Comparison of ENCODE assay signal across 9 cellular contexts in genomic region chr17:2087597-2088211, GRCh38. TPM values are rescaled to one million over a fixed set of nuclear protein-coding genes. Genes with fewer than 3 reads are reported as not detected.
A peak's percentile ranks its signal among the peaks of the same experiment; 100 is the strongest.
DNase-seq lines count a peak whose midpoint lies in the region; ATAC-seq, FAIRE-seq and TF ChIP-seq lines count a peak whose summit lies in the region.
"Had no signal": no experiment of that assay in that cellular context is flagged by ENCODE, and none has a peak within 500 bp of the region (broad histone marks: within the 10 kb centered on the region; RNA-seq: fewer than 3 reads in every experiment).

No MANE protein-coding gene starts in this region.

- CTCF ChIA-PET in OCI-LY7 (lab: Charles Lee; ENCODE audit: unreplicated experiment) = interaction anchor here (1.7 kb wide), 1 partner anchor 33 kb away, joined by 4 read pairs; the partner anchor contains the start of gene HIC1

- H4K20me1 ChIP-seq in OCI-LY7 (ENCODE audit: insufficient read depth, low read length) (no peaks in the 10 kb centered on the region), astrocyte (ENCODE audit: insufficient read depth, low read length) (no peaks in the 10 kb centered on the region)

- DNase-seq in activated gamma-delta T cell treated with Interleukin-2 at 50 U/mL for 16 hours (peak; percentile 23), activated gamma-delta T cell (lab: John Stamatoyannopoulos, UW) (no peak), OCI-LY7 (ENCODE audit: low spot score) (peak; percentile 30), astrocyte (ENCODE audit: low read depth) (peak; percentile 50), natural killer cell (no peak), 8988T (no peak), NCI-H2107 (lab: John Stamatoyannopoulos, UW) (no peak)

- H3K9me2 ChIP-seq in OCI-LY7 (ENCODE audit: insufficient read depth, low read length) = no peaks in the 10 kb centered on the region

- H3K36me3 ChIP-seq in OCI-LY7 (ENCODE audit: insufficient read depth, low read length) = no peaks in the 10 kb centered on the region
- peaks cover 2% of the 10 kb centered on the region for H3K36me3 ChIP-seq in astrocyte (ENCODE audit: insufficient read depth, low read length)

- no peaks in the 10 kb centered on the region for H3K9me3 Mint-ChIP-seq in astrocyte (ENCODE audit: unreplicated experiment)
- H3K9me3 Mint-ChIP-seq in natural killer cell = no peaks in the 10 kb centered on the region

- H2AFZ ChIP-seq in OCI-LY7 (ENCODE audit: low read length) (no peak overlapping the region), astrocyte (ENCODE audit: low read depth, low read length) (no peak overlapping the region)

- BruUV-seq in OCI-LY7 (replicated peaks; lab: Mats Ljungman, UMichigan) = no TSS peak

- H3K27ac ChIP-seq in OCI-LY7 (ENCODE audit: low read depth, low read length, poor library complexity, severe bottlenecking) (no peak overlapping the region), astrocyte (ENCODE audit: low read depth, low read length) (peak overlapping the region; percentile 66)

- peak overlapping the region; percentile 66 for H3K9ac ChIP-seq in astrocyte (ENCODE audit: low read length)

- H3K4me3 ChIP-seq in OCI-LY7 (ENCODE audit: low read depth, low read length, poor library complexity, severe bottlenecking) = no peak overlapping the region
- no peak overlapping the region for H3K4me3 ChIP-seq in astrocyte (ENCODE audit: insufficient read depth, low read depth, low read length)
- H3K4me3 ChIP-seq: SJSA1 had no signal

- TF ChIP-seq CTCF in OCI-LY7 (conservative IDR thresholded peaks at IDR 0.05; ENCODE audit: low read length) (no peak), astrocyte (IDR thresholded peaks at IDR 0.05; ENCODE audit: insufficient read depth, low read depth, low read length) (no peak), natural killer cell (IDR thresholded peaks at IDR 0.05) (no peak)

- POLR2A ChIA-PET in OCI-LY7 (lab: Charles Lee) = interaction anchor here (0.6 to 1.2 kb wide), 4 partner anchors 11 to 538 kb away, joined by 3 read pairs; no protein-coding TSS in a partner anchor

- ATAC-seq in natural killer cell = peak; percentile 36 to 51 (median 43)
- ATAC-seq in GM19023 (IDR thresholded peaks at IDR 0.05; ENCODE audit: unreplicated experiment) = no peak

- FAIRE-seq in astrocyte (lab: Jason Lieb, UNC) = no peak

- no peaks in the 10 kb centered on the region for H3K79me2 ChIP-seq in OCI-LY7 (ENCODE audit: insufficient read depth, low read depth, low read length)
- no peaks in the 10 kb centered on the region for H3K79me2 ChIP-seq in astrocyte (ENCODE audit: insufficient read depth, low read length)

- intact Hi-C loops in OCI-LY7 (cut with micrococcal nuclease; ENCODE audit: unreplicated experiment) = no loop called here
- intact Hi-C loops in natural killer cell (cut with micrococcal nuclease) = no loop called here

- H3K27me3 Mint-ChIP-seq in astrocyte (ENCODE audit: low read depth, unreplicated experiment) (no peaks in the 10 kb centered on the region), natural killer cell (ENCODE audit: low read depth in 2 of 2) (no peaks in the 10 kb centered on the region)

- H3K4me1 ChIP-seq in OCI-LY7 (ENCODE audit: insufficient read depth, low read length, poor library complexity, severe bottlenecking) (peaks cover 55% of the 10 kb centered on the region), astrocyte (ENCODE audit: insufficient read depth, low read length) (peaks cover 68% of the 10 kb centered on the region)

- H3K36me3 Mint-ChIP-seq in astrocyte (ENCODE audit: low read depth, unreplicated experiment) (peaks cover 5% of the 10 kb centered on the region), natural killer cell (no peaks in the 10 kb centered on the region)

- no peaks in the 10 kb centered on the region for H3K9me3 ChIP-seq in OCI-LY7 (ENCODE audit: low read length)
- no peaks in the 10 kb centered on the region for H3K9me3 ChIP-seq in astrocyte (ENCODE audit: insufficient read depth, low read depth, low read length)
- H3K9me3 ChIP-seq: SJSA1 had no signal

- peak overlapping the region; percentile 70 for H3K4me2 ChIP-seq in OCI-LY7 (ENCODE audit: low read length)
- H3K4me2 ChIP-seq in astrocyte (ENCODE audit: low read length) = no peak overlapping the region

- peaks cover 78% of the 10 kb centered on the region for H3K4me1 Mint-ChIP-seq in astrocyte (ENCODE audit: low read depth, unreplicated experiment)
- H3K4me1 Mint-ChIP-seq in natural killer cell = peaks cover 69 to 82% of the 10 kb centered on the region in 2 donors

- H3K27ac Mint-ChIP-seq in astrocyte (ENCODE audit: unreplicated experiment) = peak overlapping the region; percentile 62
- peak overlapping the region; percentile 85 to 95 for H3K27ac Mint-ChIP-seq in natural killer cell

- H3K4me3 Mint-ChIP-seq in astrocyte (ENCODE audit: unreplicated experiment) (no peak overlapping the region), natural killer cell (peak overlapping the region; percentile 35)

- H3K27me3 ChIP-seq in astrocyte (ENCODE audit: insufficient read depth, low read length) = no peaks in the 10 kb centered on the region
- H3K27me3 ChIP-seq: SJSA1 had no signal

RNA-seq across cellular contexts. Expression of gene HIC1, which starts 32.8 kb away (rescaled TPM):
- total RNA-seq in OCI-LY7 (2014; rRNA removed; shearing (Covaris generic)) = 0.19 TPM in 1 of 2 replicates, not detected in the other
- total RNA-seq in OCI-LY7 (2022) (0.32 TPM in 1 of 2 replicates, not detected in the other), astrocyte (9.0 and 14.5 TPM in 2 replicates), natural killer cell (10 to 100 TPM; 19.2 to 26.4 (median 20.7) TPM)

RNA-seq across cellular contexts. Expression of gene OVCA2, which starts 45.9 kb away (rescaled TPM):
- 18.8 and 24.0 TPM in 2 replicates for total RNA-seq in OCI-LY7 (2014; rRNA removed; shearing (Covaris generic))
- total RNA-seq in OCI-LY7 (2022) (18.2 and 21.9 TPM in 2 replicates), astrocyte (32.8 and 36.8 TPM in 2 replicates), natural killer cell (10 to 100 TPM; 27.9 to 33.8 (median 28.5) TPM)

RNA-seq across cellular contexts. Expression of gene DPH1, which starts 57.8 kb away (rescaled TPM):
- total RNA-seq in OCI-LY7 (2014; rRNA removed; shearing (Covaris generic)) = 26.5 and 30.4 TPM in 2 replicates
- 35.1 and 42.6 TPM in 2 replicates for total RNA-seq in OCI-LY7 (2022)
- total RNA-seq in astrocyte = 25.8 and 26.7 TPM in 2 replicates
- 10 to 100 TPM; 60.2 to 65.2 (median 63.2) TPM for total RNA-seq in natural killer cell

Comparison
In these comparisons a context has a peak if more than half of its experiments do, and no peak if none do; other contexts are left out.
1. DNase-seq: peak in activated gamma-delta T cell treated with Interleukin-2 at 50 U/mL for 16 hours (single experiment), OCI-LY7 (single experiment) and astrocyte (single experiment); none in activated gamma-delta T cell (single experiment), natural killer cell (single experiment), 8988T (single experiment) and NCI-H2107 (single experiment).